In genomic region chr1:7886346-7886745, GRCh38 we compare ENCODE assay signal across 9 cellular contexts. TPM values are rescaled to one million over a fixed set of nuclear protein-coding genes. Genes with fewer than 3 reads are reported as not detected.
A peak's percentile ranks its signal among the peaks of the same experiment; 100 is the strongest.
DNase-seq lines count a peak whose midpoint lies in the region; ATAC-seq and TF ChIP-seq lines count a peak whose summit lies in the region.
"Had no signal": no experiment of that assay in that cellular context is flagged by ENCODE, and none has a peak within 500 bp of the region (broad histone marks: within the 10 kb centered on the region; RNA-seq: fewer than 3 reads in every experiment).

No MANE protein-coding gene starts in this region.

- no TSS peak for BruUV-seq in A673 (replicated peaks; lab: Mats Ljungman, UMichigan)

- H3K9me3 ChIP-seq in A673 (ENCODE audit: low read depth, low read length, poor library complexity, severe bottlenecking), result no peaks in the 10 kb centered on the region
- no peaks in the 10 kb centered on the region for H3K9me3 ChIP-seq in RWPE2 (ENCODE audit: severe bottlenecking)

- peak; percentile 72 for DNase-seq in A673 (ENCODE audit: low spot score)
- peak; percentile 8 for DNase-seq in LHCN-M2 (ENCODE audit: low read depth)
- no peak for DNase-seq in RWPE2 (ENCODE audit: low spot score)
- DNase-seq in foreskin melanocyte, result peak; percentile 41
- DNase-seq in HuH-7.5 (ENCODE audit: low spot score), result no peak
- no peak for DNase-seq in activated naive CD4-positive, alpha-beta T cell treated with anti-CD3 and anti-CD28 coated beads for 36 hours
- no peak for DNase-seq in GM10266 (ENCODE audit: extremely low spot score)
- DNase-seq: H9 had no signal

- H3K36me3 Mint-ChIP-seq in activated naive CD4-positive, alpha-beta T cell treated with anti-CD3 and anti-CD28 coated beads for 36 hours (ENCODE audit: low read depth), result no peaks in the 10 kb centered on the region

- H3K4me1 ChIP-seq in A673 (ENCODE audit: insufficient read depth, low read length, poor library complexity, severe bottlenecking), result peaks cover 7% of the 10 kb centered on the region
- H3K4me1 ChIP-seq in RWPE2 (ENCODE audit: insufficient read depth, poor library complexity, severe bottlenecking), result no peaks in the 10 kb centered on the region

- no peak overlapping the region for H3K27ac ChIP-seq in A673 (ENCODE audit: low read depth, low read length, poor library complexity, severe bottlenecking)
- no peak overlapping the region for H3K27ac ChIP-seq in RWPE2 (ENCODE audit: poor library complexity, severe bottlenecking)

- no peak for TF ChIP-seq CTCF in A673 (conservative IDR thresholded peaks at IDR 0.05; ENCODE audit: low read depth, low read length)
- no peak for TF ChIP-seq CTCF in RWPE2 (IDR thresholded peaks at IDR 0.05; ENCODE audit: poor library complexity, severe bottlenecking)
- TF ChIP-seq CTCF in GM10266 (IDR thresholded peaks at IDR 0.05; ENCODE audit: control insufficient read depth, insufficient read depth, low read depth, missing control alignments), result no peak

- ATAC-seq in RWPE2 (ENCODE audit: low read depth), result peak; percentile 66
- ATAC-seq in HG03280 (IDR thresholded peaks at IDR 0.05; ENCODE audit: unreplicated experiment), result no peak

- H3K27ac Mint-ChIP-seq in activated naive CD4-positive, alpha-beta T cell treated with anti-CD3 and anti-CD28 coated beads for 36 hours, result no peak overlapping the region
- H3K27ac Mint-ChIP-seq: H9 had no signal

- POLR2A ChIA-PET in A673 (lab: Charles Lee; ENCODE audit: low non-redundant PET), result no interaction called here

- intact Hi-C loops in A673 (cut with micrococcal nuclease; ENCODE audit: unreplicated experiment), result no loop called here
- intact Hi-C loops in activated naive CD4-positive, alpha-beta T cell treated with anti-CD3 and anti-CD28 coated beads for 36 hours (cut with micrococcal nuclease), result no loop called here

- H3K27me3 Mint-ChIP-seq in activated naive CD4-positive, alpha-beta T cell treated with anti-CD3 and anti-CD28 coated beads for 36 hours (ENCODE audit: low read depth), result peaks cover 26% of the 10 kb centered on the region

- H3K4me3 Mint-ChIP-seq in activated naive CD4-positive, alpha-beta T cell treated with anti-CD3 and anti-CD28 coated beads for 36 hours, result no peak overlapping the region

- H3K4me3 ChIP-seq in A673 (ENCODE audit: low read depth, low read length, poor library complexity, severe bottlenecking) (peak overlapping the region; percentile 15), RWPE2 (ENCODE audit: severe bottlenecking) (peak overlapping the region; percentile 2)

- H3K27me3 ChIP-seq in A673 (replicated peaks; ENCODE audit: insufficient read depth, low read depth, low read length, poor library complexity), result no peaks in the 10 kb centered on the region
- no peaks in the 10 kb centered on the region for H3K27me3 ChIP-seq in RWPE2 (ENCODE audit: insufficient read depth, poor library complexity, severe bottlenecking)

- CTCF ChIA-PET in A673 (lab: Charles Lee), result no interaction called here
- CTCF ChIA-PET in activated naive CD4-positive, alpha-beta T cell treated with anti-CD3 and anti-CD28 coated beads for 36 hours (lab: Charles Lee), result no interaction called here

- peaks cover 2% of the 10 kb centered on the region for H3K9me3 Mint-ChIP-seq in activated naive CD4-positive, alpha-beta T cell treated with anti-CD3 and anti-CD28 coated beads for 36 hours

- H3K4me1 Mint-ChIP-seq in activated naive CD4-positive, alpha-beta T cell treated with anti-CD3 and anti-CD28 coated beads for 36 hours (ENCODE audit: low read depth), result no peaks in the 10 kb centered on the region

- H3K36me3 ChIP-seq in A673 (ENCODE audit: insufficient read depth, low read length, poor library complexity, severe bottlenecking) (no peaks in the 10 kb centered on the region), RWPE2 (ENCODE audit: low read depth) (no peaks in the 10 kb centered on the region)

RNA-seq across cellular contexts. Expression of gene UTS2, which starts 33.5 kb away (rescaled TPM):
- 13.8 and 31.0 TPM in 2 replicates for total RNA-seq in A673 (2021)
- total RNA-seq in LHCN-M2 (2014; rRNA removed), result not detected in 2 replicates
- not detected for polyA plus RNA-seq in LHCN-M2 (2012)
- total RNA-seq in activated naive CD4-positive, alpha-beta T cell treated with anti-CD3 and anti-CD28 coated beads for 36 hours, result not detected
- total RNA-seq: H9 had no signal

RNA-seq across cellular contexts. Expression of gene TNFRSF9, which starts 54.3 kb away (rescaled TPM):
- 1.4 and 1.8 TPM in 2 replicates for total RNA-seq in A673 (2021)
- 0.06 TPM in 1 of 2 replicates, not detected in the other for total RNA-seq in LHCN-M2 (2014; rRNA removed)
- polyA plus RNA-seq in LHCN-M2 (2012), result 0.10 TPM
- 10 to 100 TPM; 10.5 to 11.6 TPM for total RNA-seq in activated naive CD4-positive, alpha-beta T cell treated with anti-CD3 and anti-CD28 coated beads for 36 hours
- total RNA-seq: H9 had no signal

Comparison
In these comparisons a context has a peak if more than half of its experiments do, and no peak if none do; other contexts are left out.
1. DNase-seq: peak in A673 (single experiment), LHCN-M2 (single experiment) and foreskin melanocyte (single experiment); none in RWPE2 (single experiment), HuH-7.5 (single experiment), activated naive CD4-positive, alpha-beta T cell treated with anti-CD3 and anti-CD28 coated beads for 36 hours (single experiment) and GM10266 (single experiment).
2. RNA of gene UTS2, which starts 33.5 kb away (total RNA-seq): 13.8 to 31.0 TPM in A673; not detected in activated naive CD4-positive, alpha-beta T cell treated with anti-CD3 and anti-CD28 coated beads for 36 hours and not detected in LHCN-M2; every median in the first group is over 10 times any median in the second.